Comparison of ENCODE assay signal across 12 cellular contexts in genomic region chr1:116330342-116330652, GRCh38. TPM values are rescaled to one million over a fixed set of nuclear protein-coding genes. Genes with fewer than 3 reads are reported as not detected.
DNase-seq lines count a peak whose midpoint lies in the region; TF ChIP-seq lines count a peak whose summit lies in the region.
"Had no signal": no experiment of that assay in that cellular context is flagged by ENCODE, and none has a peak within 500 bp of the region (broad histone marks: within the 10 kb centered on the region; RNA-seq: fewer than 3 reads in every experiment).

No MANE protein-coding gene starts in this region.

- WGBS in suprapubic skin = 78% methylated on average over 4 of the region's 4 CpGs

- H3K9me3 ChIP-seq in suprapubic skin = no peaks in the 10 kb centered on the region
- no peaks in the 10 kb centered on the region for H3K9me3 ChIP-seq in effector memory CD4-positive, alpha-beta T cell (ENCODE audit: control insufficient read depth, low read length)
- no peaks in the 10 kb centered on the region for H3K9me3 ChIP-seq in CD8-positive, alpha-beta memory T cell (ENCODE audit: low read length)

- no peaks in the 10 kb centered on the region for H3K9me3 Mint-ChIP-seq in CD8-positive, alpha-beta memory T cell
- H3K9me3 Mint-ChIP-seq: activated naive CD8-positive, alpha-beta T cell treated with anti-CD3 and anti-CD28 coated beads, Interleukin-2, amount 50 U/mL, for 24 hours had no signal

- H3K27ac ChIP-seq in suprapubic skin = peak overlapping the region; percentile 47
- H3K27ac ChIP-seq in effector memory CD4-positive, alpha-beta T cell (ENCODE audit: insufficient read depth, low read length, poor library complexity, severe bottlenecking) = no peak overlapping the region
- no peak overlapping the region for H3K27ac ChIP-seq in CD8-positive, alpha-beta memory T cell (ENCODE audit: low read depth, low read length)

- TF ChIP-seq EP300 in suprapubic skin (IDR thresholded peaks at IDR 0.05) = no peak

- no peak for TF ChIP-seq POLR2A in suprapubic skin (IDR thresholded peaks at IDR 0.05)

- H3K4me1 Mint-ChIP-seq in CD8-positive, alpha-beta memory T cell = peaks cover 25 to 51% (median 38%) of the 10 kb centered on the region in 3 donors

- CTCF ChIA-PET in CD8-positive, alpha-beta memory T cell (lab: Charles Lee) = interaction anchor here (1.2 kb wide), 2 partner anchors 155 to 162 kb away, joined by 3 to 4 read pairs; no protein-coding TSS in a partner anchor

- peaks cover 19% of the 10 kb centered on the region for H3K4me1 ChIP-seq in suprapubic skin
- peaks cover 26% of the 10 kb centered on the region for H3K4me1 ChIP-seq in effector memory CD4-positive, alpha-beta T cell (ENCODE audit: control insufficient read depth, insufficient read depth, low read length, poor library complexity, severe bottlenecking)
- H3K4me1 ChIP-seq in CD8-positive, alpha-beta memory T cell (ENCODE audit: insufficient read depth, low read length) = peaks cover 49% of the 10 kb centered on the region

- no peak for TF ChIP-seq CTCF in suprapubic skin (IDR thresholded peaks at IDR 0.05)

- H3K27ac Mint-ChIP-seq in CD8-positive, alpha-beta memory T cell = no peak overlapping the region
- H3K27ac Mint-ChIP-seq: activated naive CD8-positive, alpha-beta T cell treated with anti-CD3 and anti-CD28 coated beads, Interleukin-2, amount 50 U/mL, for 24 hours had no signal

- POLR2A ChIA-PET in CD8-positive, alpha-beta memory T cell (lab: Charles Lee) = no interaction called here

- no peak overlapping the region for H3K4me3 ChIP-seq in suprapubic skin
- no peak overlapping the region for H3K4me3 ChIP-seq in effector memory CD4-positive, alpha-beta T cell (ENCODE audit: insufficient read depth, low read depth, low read length, poor library complexity, severe bottlenecking)
- H3K4me3 ChIP-seq in CD8-positive, alpha-beta memory T cell (ENCODE audit: low read length) = no peak overlapping the region
- H3K4me3 ChIP-seq: GM12878 had no signal

- peak; percentile 65 for DNase-seq in M059J (ENCODE audit: low read depth)
- peak; percentile 88 for DNase-seq in NCI-H69 (lab: John Stamatoyannopoulos, UW)
- peak; percentile 51 for DNase-seq in iris pigment epithelial cell (ENCODE audit: low read depth)
- no peak for DNase-seq in suprapubic skin (ENCODE audit: low spot score in 2 of 2)
- no peak for DNase-seq in effector memory CD4-positive, alpha-beta T cell
- no peak for DNase-seq in retina
- DNase-seq in Ammon's horn (ENCODE audit: low spot score) = no peak
- no peak for DNase-seq in CD8-positive, alpha-beta memory T cell
- DNase-seq: activated naive CD8-positive, alpha-beta T cell treated with anti-CD3 and anti-CD28 coated beads, Interleukin-2, amount 50 U/mL, for 24 hours; COR-L47; right cardiac atrium had no signal

- no peak overlapping the region for H3K4me3 Mint-ChIP-seq in CD8-positive, alpha-beta memory T cell
- H3K4me3 Mint-ChIP-seq: activated naive CD8-positive, alpha-beta T cell treated with anti-CD3 and anti-CD28 coated beads, Interleukin-2, amount 50 U/mL, for 24 hours had no signal

- H3K36me3 Mint-ChIP-seq in CD8-positive, alpha-beta memory T cell = peaks cover 0 to 4% (median 0%) of the 10 kb centered on the region in 3 donors

- H3K27me3 ChIP-seq in suprapubic skin = no peaks in the 10 kb centered on the region
- H3K27me3 ChIP-seq in effector memory CD4-positive, alpha-beta T cell (replicated peaks; ENCODE audit: control insufficient read depth, insufficient read depth, low read length, poor library complexity, severe bottlenecking) = no peaks in the 10 kb centered on the region
- H3K27me3 ChIP-seq in CD8-positive, alpha-beta memory T cell (ENCODE audit: insufficient read depth, low read length, poor library complexity, severe bottlenecking) = no peaks in the 10 kb centered on the region

- no peaks in the 10 kb centered on the region for H3K36me3 ChIP-seq in suprapubic skin
- no peaks in the 10 kb centered on the region for H3K36me3 ChIP-seq in effector memory CD4-positive, alpha-beta T cell (ENCODE audit: control insufficient read depth, insufficient read depth, low read length)
- no peaks in the 10 kb centered on the region for H3K36me3 ChIP-seq in CD8-positive, alpha-beta memory T cell (ENCODE audit: insufficient read depth, low read length)

- H3K27me3 Mint-ChIP-seq in CD8-positive, alpha-beta memory T cell = peaks cover 0 to 1% of the 10 kb centered on the region in 2 donors
- H3K27me3 Mint-ChIP-seq: activated naive CD8-positive, alpha-beta T cell treated with anti-CD3 and anti-CD28 coated beads, Interleukin-2, amount 50 U/mL, for 24 hours had no signal

RNA-seq across cellular contexts. Expression of gene ATP1A1, which starts 42.7 kb away (rescaled TPM):
- total RNA-seq in M059J (2014; rRNA removed; shearing (Covaris generic)) = 94.3 and 134 TPM in 2 replicates
- total RNA-seq in suprapubic skin = 100 to 1,000 TPM; 556 to 703 (median 561) TPM
- total RNA-seq in CD8-positive, alpha-beta memory T cell = 100 to 1,000 TPM; 259 to 263 TPM
- 58.0 TPM for polyA plus RNA-seq in CD8-positive, alpha-beta memory T cell

Comparison
In these comparisons a context has a peak if more than half of its experiments do, and no peak if none do; other contexts are left out.
1. DNase-seq: peak in M059J (single experiment), NCI-H69 (single experiment) and iris pigment epithelial cell (single experiment); none in suprapubic skin (0 of 2), effector memory CD4-positive, alpha-beta T cell (0 of 3), retina (single experiment), Ammon's horn (single experiment) and CD8-positive, alpha-beta memory T cell (0 of 5).